Comparison of ENCODE assay signal across 1 cellular context in genomic region chr16:20424129-20424866, GRCh38.
TF ChIP-seq lines count a peak whose summit lies in the region.

No MANE protein-coding gene starts in this region.

TF ChIP-seq in HepG2, 621 proteins besides CTCF, POLR2A, EP300 and RAD21 (continued from another document and continues in another):
- TF ChIP-seq ZNF263 (CRISPR knock-in tag; IDR thresholded peaks at IDR 0.05): 0 out of 2 replicates have a peak, but pooled peaks have one; percentile 20
- TF ChIP-seq ZNF318 (CRISPR knock-in tag; IDR thresholded peaks at IDR 0.05): 0 out of 2 replicates have a peak, but pooled peaks have one; percentile 45
- peak; percentile 74; the same call in 1 of the 2 replicates for TF ChIP-seq ZNF317 (CRISPR knock-in tag; IDR thresholded peaks at IDR 0.05)
- peak; percentile 5; the same call in 1 of the 2 replicates for TF ChIP-seq CREB1 (IDR thresholded peaks at IDR 0.05)
- TF ChIP-seq CREB1 (CRISPR knock-in tag; IDR thresholded peaks at IDR 0.05): peak; percentile 59; the same call in 1 of the 2 replicates
- peak; percentile 85 for TF ChIP-seq RARA (CRISPR knock-in tag; IDR thresholded peaks at IDR 0.05)
- peak; percentile 95 for TF ChIP-seq ARID5B (CRISPR knock-in tag; IDR thresholded peaks at IDR 0.05)
- TF ChIP-seq NCOR1 (IDR thresholded peaks at IDR 0.05; ENCODE audit: borderline replicate concordance, low read length): peak; percentile 79; the same call in 1 of the 2 replicates
- no peak for TF ChIP-seq MAFG (CRISPR knock-in tag; IDR thresholded peaks at IDR 0.05)
- no peak for TF ChIP-seq GABPA (IDR thresholded peaks at IDR 0.05; ENCODE audit: low read depth, low read length)
- 0 out of 2 replicates have a peak, but pooled peaks have one; percentile 8 for TF ChIP-seq GABPA (CRISPR knock-in tag; IDR thresholded peaks at IDR 0.05; ENCODE audit: low read depth)
- peak; percentile 50; the same call in 1 of the 2 replicates for TF ChIP-seq ONECUT2 (CRISPR knock-in tag; IDR thresholded peaks at IDR 0.05)
- TF ChIP-seq SOX6 (IDR thresholded peaks at IDR 0.05): no peak
- peak; percentile 89 for TF ChIP-seq SOX6 (CRISPR knock-in tag; IDR thresholded peaks at IDR 0.05)
- no peak for TF ChIP-seq ZBED4 (CRISPR knock-in tag; IDR thresholded peaks at IDR 0.05; ENCODE audit: borderline replicate concordance)
- TF ChIP-seq MED13 (CRISPR knock-in tag; IDR thresholded peaks at IDR 0.05): peak; percentile 70; the same call in 1 of the 2 replicates
- peak; percentile 37; the same call in 1 of the 2 replicates for TF ChIP-seq STAG1 (CRISPR knock-in tag; IDR thresholded peaks at IDR 0.05)
- peak; percentile 77 for TF ChIP-seq FOSL2 (CRISPR knock-in tag; IDR thresholded peaks at IDR 0.05)
- TF ChIP-seq GFI1 (CRISPR knock-in tag; IDR thresholded peaks at IDR 0.05; ENCODE audit: borderline replicate concordance): peak; percentile 87
- 0 out of 2 replicates have a peak, but pooled peaks have one; percentile 90 for TF ChIP-seq AHDC1 (CRISPR knock-in tag; IDR thresholded peaks at IDR 0.05; ENCODE audit: borderline replicate concordance)
- TF ChIP-seq ELF1 (CRISPR knock-in tag; IDR thresholded peaks at IDR 0.05): peak; percentile 37; the same call in 1 of the 2 replicates
- TF ChIP-seq FOSL1 (CRISPR knock-in tag; IDR thresholded peaks at IDR 0.05; ENCODE audit: borderline replicate concordance): 0 out of 2 replicates have a peak, but pooled peaks have one; percentile 5
- TF ChIP-seq ZMYM2 (CRISPR knock-in tag; IDR thresholded peaks at IDR 0.05): peak; percentile 83; the same call in 1 of the 2 replicates
- no peak; the same call in 1 of the 2 replicates for TF ChIP-seq ZBTB10 (CRISPR knock-in tag; IDR thresholded peaks at IDR 0.05; ENCODE audit: borderline replicate concordance)
- TF ChIP-seq SKI (IDR thresholded peaks at IDR 0.05; ENCODE audit: partially characterized antibody): no peak
- 0 out of 2 replicates have a peak, but pooled peaks have one; percentile 60 for TF ChIP-seq CBX5 (CRISPR knock-in tag; IDR thresholded peaks at IDR 0.05; ENCODE audit: borderline replicate concordance)
- TF ChIP-seq FOXO1 (CRISPR knock-in tag; IDR thresholded peaks at IDR 0.05): peak; percentile 79
- peak; percentile 82 for TF ChIP-seq FOXA3 (CRISPR knock-in tag; IDR thresholded peaks at IDR 0.05)
- TF ChIP-seq ZNF780A (CRISPR knock-in tag; IDR thresholded peaks at IDR 0.05): peak; percentile 49; the same call in 1 of the 2 replicates
- TF ChIP-seq JUN (CRISPR knock-in tag; IDR thresholded peaks at IDR 0.05): 0 out of 2 replicates have a peak, but pooled peaks have one; percentile 47
- TF ChIP-seq CEBPG (CRISPR knock-in tag; IDR thresholded peaks at IDR 0.05): peak; percentile 43; the same call in 1 of the 2 replicates
- TF ChIP-seq ZNF839 (CRISPR knock-in tag; IDR thresholded peaks at IDR 0.05; ENCODE audit: borderline replicate concordance): no peak
- no peak for TF ChIP-seq ZFP62 (CRISPR knock-in tag; IDR thresholded peaks at IDR 0.05)
